ENCODE assay signal across 8 cellular contexts in genomic region chr12:102061556-102062418, GRCh38. TPM values are rescaled to one million over a fixed set of nuclear protein-coding genes. Genes with fewer than 3 reads are reported as not detected.
DNase-seq lines count a peak whose midpoint lies in the region; ATAC-seq and TF ChIP-seq lines count a peak whose summit lies in the region.

Gene WASHC3, minus strand, starts transcription at chr12:102061991. Its CDS starts 29 bp downstream, at chr12:102061962.

- WGBS in lung, 2 donors: 2% methylated on average over 43 to 44 of the region's 44 CpGs

- H3K27me3 ChIP-seq in lung (ENCODE audit: control insufficient read depth, insufficient read depth): no peaks in the 10 kb centered on the region

- H3K9me3 ChIP-seq in lung (ENCODE audit: control insufficient read depth in 2 of 2, insufficient read depth in 1 of 2, low read length in 1 of 2): no peaks in the 10 kb centered on the region

- CTCF ChIA-PET in activated CD8-positive, alpha-beta memory T cell treated with anti-CD3 and anti-CD28 coated beads for 36 hours (lab: Charles Lee): interaction anchor here (0.6 to 1.4 kb wide), 2 partner anchors 77 to 288 kb away, joined by 3 to 5 read pairs; no protein-coding TSS in a partner anchor

- H3K4me3 ChIP-seq in lung: peak within 1 kb of the TSS; percentile 66

- DNase-seq in CMK (ENCODE audit: low read depth) (peak; percentile 61), GM20000 (ENCODE audit: low spot score) (peak; percentile 84), HT-29 (ENCODE audit: low spot score) (peak; percentile 94), NOMO-1 (lab: John Stamatoyannopoulos, UW; ENCODE audit: unreplicated experiment in 2 of 2) (peak; percentile 89 to 98), lung (ENCODE audit: low spot score) (peak; percentile 97)
- peak; percentile 92 for DNase-seq in effector CD8-positive, alpha-beta T cell (lab: John Stamatoyannopoulos, UW)
- DNase-seq in stimulated activated CD4-positive, alpha-beta T cell treated with anti-CD3 and anti-CD28 coated beads, TNF-alpha, amount 100 ng/mL, for 4 hours (ENCODE audit: low read depth in 3 of 3): peak; percentile 84 to 92 (median 88)

- TF ChIP-seq CTCF in GM20000 (IDR thresholded peaks at IDR 0.05; ENCODE audit: extremely low read depth, missing control alignments) (no peak), lung (IDR thresholded peaks at IDR 0.05; ENCODE audit: control extremely low read depth, extremely low read depth) (no peak)

- H3K36me3 ChIP-seq in lung (ENCODE audit: control insufficient read depth in 2 of 2, insufficient read depth in 2 of 2, low read length in 2 of 2): peaks cover 0 to 4% of the 10 kb centered on the region in 2 donors

- H3K27ac ChIP-seq in lung (ENCODE audit: low read depth in 1 of 2, low read length in 1 of 2): peak within 1 kb of the TSS; percentile 78 to 92

- peak; percentile 98 for ATAC-seq in lung (ENCODE audit: insufficient read depth, low FRiP score)

- POLR2A ChIA-PET in activated CD8-positive, alpha-beta memory T cell treated with anti-CD3 and anti-CD28 coated beads for 36 hours (lab: Charles Lee): interaction anchor here (0.6 to 1.5 kb wide), 4 partner anchors 126 to 432 kb away, joined by 3 to 11 read pairs (median 4); partner anchors contain the start of gene DRAM1

- H3K4me1 ChIP-seq in lung (ENCODE audit: control insufficient read depth in 2 of 2, insufficient read depth in 2 of 2, low read length in 2 of 2): peaks cover 0 to 4% of the 10 kb centered on the region in 2 donors

RNA-seq across cellular contexts. Expression of gene WASHC3, which starts in this region (rescaled TPM):
- total RNA-seq in HT-29 (2014; rRNA removed; shearing (Covaris generic)): 15.2 and 19.3 TPM in 2 replicates
- 10 to 100 TPM; 37.7 to 42.4 TPM for total RNA-seq in activated CD8-positive, alpha-beta memory T cell treated with anti-CD3 and anti-CD28 coated beads for 36 hours
- 10 to 100 TPM; 28.0 to 53.3 TPM for total RNA-seq in lung
- polyA plus RNA-seq in lung: 10 to 100 TPM; 37.4 to 52.9 TPM

Comparison
In these comparisons a context has a peak if more than half of its experiments do, and no peak if none do; other contexts are left out.
1. Peak in every context shown above with its lines: DNase-seq, ATAC-seq, H3K4me3 ChIP-seq and H3K27ac ChIP-seq.